8 cellular contexts compared by ENCODE assay signal in the genomic region with DNA sequence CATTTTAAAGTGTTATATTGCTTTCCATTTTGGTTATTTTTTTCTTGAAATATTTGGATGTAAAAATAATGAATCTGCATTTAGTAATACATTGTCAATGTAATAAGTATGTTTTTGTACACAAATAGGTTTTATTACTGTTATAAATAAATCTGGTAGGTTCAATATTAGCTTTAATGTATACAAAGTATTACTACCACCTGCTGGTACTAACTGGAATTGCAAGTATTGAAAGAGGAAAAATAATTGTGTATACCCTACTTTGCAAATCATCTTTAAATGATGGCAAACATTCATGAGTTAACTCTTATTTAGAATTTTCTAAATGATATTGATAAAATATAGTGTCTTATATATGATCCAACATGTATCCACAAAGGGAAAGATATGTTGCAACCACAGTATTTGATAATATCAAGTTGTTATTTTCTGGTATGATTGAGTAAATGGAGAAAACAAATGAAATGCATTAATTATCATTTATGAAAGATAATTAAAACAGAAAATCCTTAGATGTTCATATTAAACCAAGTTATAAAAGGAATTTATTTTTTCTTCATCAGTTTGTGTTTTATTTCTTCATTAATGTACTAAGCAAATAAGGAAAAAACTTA. TPM values are rescaled to one million over a fixed set of nuclear protein-coding genes. Genes with fewer than 3 reads are reported as not detected.
A peak's percentile ranks its signal among the peaks of the same experiment; 100 is the strongest.
DNase-seq lines count a peak whose midpoint lies in the region; ATAC-seq and TF ChIP-seq lines count a peak whose summit lies in the region.

No MANE protein-coding gene starts in this region.

- no peak overlapping the region for H3K9ac ChIP-seq in DND-41 (ENCODE audit: low read depth, low read length)

- no peak overlapping the region for H3K4me3 Mint-ChIP-seq in activated naive CD8-positive, alpha-beta T cell treated with anti-CD3 and anti-CD28 coated beads, Interleukin-2, amount 50 U/mL, for 24 hours

- H3K27me3 ChIP-seq in DND-41 (ENCODE audit: insufficient read depth, low read length, poor library complexity) (peaks cover 4% of the 10 kb centered on the region), WERI-Rb-1 (ENCODE audit: insufficient read depth, low read depth, severe bottlenecking) (peaks cover 60% of the 10 kb centered on the region), lower lobe of right lung (ENCODE audit: low read depth) (no peaks in the 10 kb centered on the region)

- H3K36me3 Mint-ChIP-seq in activated naive CD8-positive, alpha-beta T cell treated with anti-CD3 and anti-CD28 coated beads, Interleukin-2, amount 50 U/mL, for 24 hours (ENCODE audit: low read depth), result no peaks in the 10 kb centered on the region

- 0 out of 3 replicates have a peak, but pooled peaks have one; percentile 47 for ATAC-seq in DND-41 (ENCODE audit: insufficient read depth, low read depth)
- ATAC-seq in lower lobe of right lung, result no peak
- ATAC-seq in GM21825 (IDR thresholded peaks at IDR 0.05; ENCODE audit: unreplicated experiment), result no peak
- ATAC-seq in GM18858 (IDR thresholded peaks at IDR 0.05; ENCODE audit: unreplicated experiment), result no peak
- ATAC-seq in activated naive CD8-positive, alpha-beta T cell treated with anti-CD3 and anti-CD28 coated beads, Interleukin-2, amount 50 U/mL, for 24 hours, result no peak

- no peaks in the 10 kb centered on the region for H3K9me3 Mint-ChIP-seq in activated naive CD8-positive, alpha-beta T cell treated with anti-CD3 and anti-CD28 coated beads, Interleukin-2, amount 50 U/mL, for 24 hours

- no peaks in the 10 kb centered on the region for H3K9me3 ChIP-seq in DND-41 (ENCODE audit: insufficient read depth, low read length, severe bottlenecking)
- no peaks in the 10 kb centered on the region for H3K9me3 ChIP-seq in WERI-Rb-1 (ENCODE audit: severe bottlenecking)
- H3K9me3 ChIP-seq in lower lobe of right lung, result no peaks in the 10 kb centered on the region

- no peaks in the 10 kb centered on the region for H3K4me1 Mint-ChIP-seq in activated naive CD8-positive, alpha-beta T cell treated with anti-CD3 and anti-CD28 coated beads, Interleukin-2, amount 50 U/mL, for 24 hours

- H3K27ac Mint-ChIP-seq in activated naive CD8-positive, alpha-beta T cell treated with anti-CD3 and anti-CD28 coated beads, Interleukin-2, amount 50 U/mL, for 24 hours, result no peak overlapping the region

- DNase-seq in DND-41 (no peak), HS-5 (ENCODE audit: low read depth) (peak; percentile 26), WERI-Rb-1 (no peak), lower lobe of right lung (no peak), mesenteric fat pad (ENCODE audit: low spot score) (no peak)
- no peak for DNase-seq in activated naive CD8-positive, alpha-beta T cell treated with anti-CD3 and anti-CD28 coated beads, Interleukin-2, amount 50 U/mL, for 24 hours

- H3K36me3 ChIP-seq in DND-41 (ENCODE audit: insufficient read depth, low read length) (no peaks in the 10 kb centered on the region), WERI-Rb-1 (no peaks in the 10 kb centered on the region), lower lobe of right lung (no peaks in the 10 kb centered on the region)

- no peak overlapping the region for H3K4me2 ChIP-seq in DND-41 (ENCODE audit: insufficient read depth, low read length)

- H3K79me2 ChIP-seq in DND-41 (ENCODE audit: insufficient read depth, low read length), result no peaks in the 10 kb centered on the region

- no peak overlapping the region for H3K27ac ChIP-seq in DND-41 (ENCODE audit: low read length)
- no peak overlapping the region for H3K27ac ChIP-seq in WERI-Rb-1
- H3K27ac ChIP-seq in lower lobe of right lung, result no peak overlapping the region

- H3K4me3 ChIP-seq in DND-41 (ENCODE audit: low read depth in 1 of 2, low read length in 2 of 2) (no peak overlapping the region), WERI-Rb-1 (ENCODE audit: low read depth, low read length) (no peak overlapping the region), lower lobe of right lung (no peak overlapping the region)

- peaks cover 2% of the 10 kb centered on the region for H3K27me3 Mint-ChIP-seq in activated naive CD8-positive, alpha-beta T cell treated with anti-CD3 and anti-CD28 coated beads, Interleukin-2, amount 50 U/mL, for 24 hours

- H4K20me1 ChIP-seq in DND-41 (ENCODE audit: insufficient read depth, low read length), result no peaks in the 10 kb centered on the region

- H3K4me1 ChIP-seq in DND-41 (ENCODE audit: insufficient read depth, low read length) (no peaks in the 10 kb centered on the region), lower lobe of right lung (no peaks in the 10 kb centered on the region)

- H2AFZ ChIP-seq in DND-41 (ENCODE audit: low read depth, low read length), result no peak overlapping the region

- TF ChIP-seq CTCF in DND-41 (IDR thresholded peaks at IDR 0.05; ENCODE audit: borderline replicate concordance, extremely low read depth, low read length, poor library complexity, severe bottlenecking), result peak; percentile 84
- TF ChIP-seq CTCF in WERI-Rb-1 (IDR thresholded peaks at IDR 0.05; ENCODE audit: low read depth, low read length), result 0 out of 2 replicates have a peak, but pooled peaks have one; percentile 6
- TF ChIP-seq CTCF in lower lobe of right lung (IDR thresholded peaks at IDR 0.05), result peak; percentile 60

- intact Hi-C loops in lower lobe of right lung (cut with DNase I), result no loop called here

RNA-seq across cellular contexts. Expression of a gene that starts 3.2 kb away (rescaled TPM):
- total RNA-seq in lower lobe of right lung (not detected), mesenteric fat pad (not detected)

RNA-seq across cellular contexts. Expression of a gene that starts 42.3 kb away (rescaled TPM):
- total RNA-seq in lower lobe of right lung (not detected), mesenteric fat pad (not detected)

RNA-seq across cellular contexts. Expression of a gene that starts 52.6 kb away (rescaled TPM):
- not detected for total RNA-seq in lower lobe of right lung
- not detected for total RNA-seq in mesenteric fat pad

Comparison
In these comparisons a context has a peak if more than half of its experiments do, and no peak if none do; other contexts are left out.
1. CTCF ChIP-seq: peak in every context shown above with its lines; median percentile 84 in DND-41; 60 in lower lobe of right lung; 6 in WERI-Rb-1.